In genomic region chr4:26792639-26793038, GRCh38 we compare ENCODE assay signal across 30 cellular contexts.
"Had no signal": no experiment of that assay in that cellular context is flagged by ENCODE, and none has a peak within 500 bp of the region (broad histone marks: within the 10 kb centered on the region; RNA-seq: fewer than 3 reads in every experiment).

No MANE protein-coding gene starts in this region.

- H3K27ac ChIP-seq: left lung, lower lobe of right lung, pancreas, psoas muscle, right atrium auricular region, skin epidermis, stomach, testis, thyroid gland, transverse colon, upper lobe of left lung had no signal

- H3K9me3 ChIP-seq: left lung, lower lobe of right lung, pancreas, right atrium auricular region, testis, thyroid gland, transverse colon, upper lobe of left lung had no signal

- FAIRE-seq: keratinocyte, pancreas, urothelium cell line had no signal

- H3K27ac Mint-ChIP-seq: nephron; stimulated activated naive B cell treated with anti-CD40 and anti-IgM and Interleukin-4, amounts not matched to agents 10 μg/mL and 1 μg/mL and 100 μg/mL, for 72 hours had no signal

- H3K36me3 ChIP-seq: left lung, lower lobe of right lung, pancreas, right atrium auricular region, stomach, thyroid gland, transverse colon, upper lobe of left lung had no signal

- ATAC-seq: left lung; lower lobe of right lung; naive thymus-derived CD8-positive, alpha-beta T cell; pancreas; psoas muscle; sciatic nerve; stimulated activated naive B cell treated with anti-CD40 and anti-IgM and Interleukin-4, amounts not matched to agents 10 μg/mL and 1 μg/mL and 100 μg/mL, for 72 hours; stimulated activated naive CD8-positive, alpha-beta T cell treated with anti-CD3 and anti-CD28 coated beads, Interleukin-15, Interleukin-2, amounts not matched to agents 100 U/mL and 50 U/mL, for 24 hours had no signal

- DNase-seq: hippocampal formation; kidney glomerular epithelial cell; left cardiac atrium; left lung; lower lobe of right lung; mammary epithelial cell; mesenchymal stem cell; naive thymus-derived CD8-positive, alpha-beta T cell; nucleus accumbens; pancreas; posterior cingulate gyrus; psoas muscle; stimulated activated CD4-positive, alpha-beta T cell treated with anti-CD3 and anti-CD28 coated beads, Interleukin-12 subunit alpha, Interleukin-12 subunit beta, amount 100 ng/mL, for 4 hours; stimulated activated CD4-positive, alpha-beta T cell treated with anti-CD3 and anti-CD28 coated beads, Interleukin-15, amount 100 ng/mL, for 24 hours; stimulated activated CD4-positive, alpha-beta T cell treated with anti-CD3 and anti-CD28 coated beads, Interleukin-2, amount 100 ng/mL, for 24 hours; stimulated activated CD4-positive, alpha-beta T cell treated with anti-CD3 and anti-CD28 coated beads, Interleukin-4, amount 100 ng/mL, for 1 hour; stimulated activated naive B cell treated with anti-CD40 and anti-IgM and Interleukin-4, amounts not matched to agents 10 μg/mL and 1 μg/mL and 100 μg/mL, for 72 hours; stimulated activated naive CD8-positive, alpha-beta T cell treated with anti-CD3 and anti-CD28 coated beads, Interleukin-15, Interleukin-2, amounts not matched to agents 100 U/mL and 50 U/mL, for 24 hours; stomach; testis; thyroid gland; transverse colon; upper lobe of left lung had no signal

- H3K4me3 Mint-ChIP-seq: naive thymus-derived CD8-positive, alpha-beta T cell; nephron; neural crest cell; stimulated activated naive B cell treated with anti-CD40 and anti-IgM and Interleukin-4, amounts not matched to agents 10 μg/mL and 1 μg/mL and 100 μg/mL, for 72 hours had no signal

- H3K4me3 ChIP-seq: left lung, lower lobe of right lung, pancreas, psoas muscle, right atrium auricular region, skin epidermis, stomach, testis, thyroid gland, transverse colon, upper lobe of left lung had no signal

- H3K27me3 ChIP-seq: left lung, pancreas, right atrium auricular region, stomach, testis, thyroid gland, transverse colon, upper lobe of left lung had no signal

- H3K9me3 Mint-ChIP-seq: stimulated activated naive B cell treated with anti-CD40 and anti-IgM and Interleukin-4, amounts not matched to agents 10 μg/mL and 1 μg/mL and 100 μg/mL, for 72 hours had no signal
